ENCODE assay signal across 1 cellular context in the genomic region with DNA sequence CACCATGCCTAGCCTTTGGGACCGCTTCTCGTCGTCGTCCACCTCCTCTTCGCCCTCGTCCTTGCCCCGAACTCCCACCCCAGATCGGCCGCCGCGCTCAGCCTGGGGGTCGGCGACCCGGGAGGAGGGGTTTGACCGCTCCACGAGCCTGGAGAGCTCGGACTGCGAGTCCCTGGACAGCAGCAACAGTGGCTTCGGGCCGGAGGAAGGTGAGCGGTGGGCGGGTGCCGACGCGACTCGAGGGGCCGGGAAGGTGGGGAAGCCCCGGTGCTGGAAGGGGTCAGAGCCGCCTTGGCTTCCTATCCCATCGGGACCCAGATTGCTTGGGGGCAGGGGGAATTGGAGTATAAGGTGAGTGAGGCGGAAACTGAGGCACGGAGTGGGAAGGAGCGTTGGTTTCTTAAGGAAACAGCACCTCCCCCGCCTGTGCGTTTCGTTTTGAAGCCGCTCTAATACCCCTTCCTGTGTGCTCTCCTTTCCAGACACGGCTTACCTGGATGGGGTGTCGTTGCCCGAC.
TF ChIP-seq lines count a peak whose summit lies in the region.

No MANE protein-coding gene starts in this region.

TF ChIP-seq in K562, 482 proteins besides CTCF, POLR2A, EP300 and RAD21 (continued from another document and continues in another):
- TF ChIP-seq ETV1 (tag; conservative IDR thresholded peaks at IDR 0.05; ENCODE audit: low read depth) (no peak), POLR3A (IDR thresholded peaks at IDR 0.05; ENCODE audit: borderline replicate concordance, extremely low read depth, insufficient read depth, insufficient read length) (no peak), ZNF764 (CRISPR knock-in tag; IDR thresholded peaks at IDR 0.05; ENCODE audit: low read depth) (no peak), CXXC5 (CRISPR knock-in tag; IDR thresholded peaks at IDR 0.05) (no peak), PHF20 (IDR thresholded peaks at IDR 0.05; ENCODE audit: partially characterized antibody) (no peak), CBX3 (IDR thresholded peaks at IDR 0.05; ENCODE audit: borderline replicate concordance in 1 of 2, low read length in 2 of 2) (no peak), ZNF253 (CRISPR knock-in tag; conservative IDR thresholded peaks at IDR 0.05) (no peak), MBD2 (IDR thresholded peaks at IDR 0.05; ENCODE audit: borderline replicate concordance, low read depth) (no peak), PHF8 (IDR thresholded peaks at IDR 0.05; ENCODE audit: borderline replicate concordance, low read length) (no peak), HDAC3 (IDR thresholded peaks at IDR 0.05; ENCODE audit: borderline replicate concordance, partially characterized antibody) (no peak), ARNT (IDR thresholded peaks at IDR 0.05) (no peak), TCF7L2 (IDR thresholded peaks at IDR 0.05; ENCODE audit: low read depth, low read length) (no peak), GTF2E2 (tag; IDR thresholded peaks at IDR 0.05) (no peak; the same call in 1 of the 2 replicates), CBX1 (IDR thresholded peaks at IDR 0.05; ENCODE audit: low read depth) (no peak), YY1 (IDR thresholded peaks at IDR 0.05; ENCODE audit: borderline replicate concordance in 1 of 3, control insufficient read depth in 1 of 3, extremely low read depth in 1 of 3, insufficient read depth in 3 of 3, insufficient read length in 1 of 3, insufficient replicate concordance in 2 of 3, low read depth in 1 of 3, low read length in 2 of 3) (no peak), EP400 (IDR thresholded peaks at IDR 0.05) (no peak), RFX7 (CRISPR knock-in tag; IDR thresholded peaks at IDR 0.05) (no peak), TSC22D4 (tag; IDR thresholded peaks at IDR 0.05) (no peak), ZNF586 (CRISPR knock-in tag; conservative IDR thresholded peaks at IDR 0.05) (no peak), RAD51 (IDR thresholded peaks at IDR 0.05; ENCODE audit: borderline replicate concordance, low read depth) (no peak), BRD9 (IDR thresholded peaks at IDR 0.05; ENCODE audit: low read depth, partially characterized antibody) (no peak), GTF2F1 (IDR thresholded peaks at IDR 0.05; ENCODE audit: low read depth, low read length) (no peak), ZNF780A (CRISPR knock-in tag; IDR thresholded peaks at IDR 0.05) (peak; percentile 20; the same call in 1 of the 2 replicates), ETV5 (CRISPR knock-in tag; IDR thresholded peaks at IDR 0.05; ENCODE audit: low read depth) (no peak), PHB (CRISPR knock-in tag; IDR thresholded peaks at IDR 0.05) (0 out of 2 replicates have a peak, but pooled peaks have one; percentile 79), FOS (IDR thresholded peaks at IDR 0.05; ENCODE audit: extremely low read depth, insufficient read length) (no peak), ZBTB17 (CRISPR knock-in tag; IDR thresholded peaks at IDR 0.05) (peak; percentile 4; the same call in 1 of the 2 replicates), HMG20A (CRISPR knock-in tag; conservative IDR thresholded peaks at IDR 0.05) (no peak; the same call in 1 of the 2 replicates), STAT5A (IDR thresholded peaks at IDR 0.05; ENCODE audit: borderline replicate concordance, low read length) (no peak), CHD4 (IDR thresholded peaks at IDR 0.05; ENCODE audit: insufficient read depth, insufficient replicate concordance, low read depth, low read length, poor library complexity, severe bottlenecking) (no peak), STAT5B (CRISPR knock-in tag; IDR thresholded peaks at IDR 0.05) (no peak), RFX1 (IDR thresholded peaks at IDR 0.05) (no peak)
- TF ChIP-seq, protein P1, sequence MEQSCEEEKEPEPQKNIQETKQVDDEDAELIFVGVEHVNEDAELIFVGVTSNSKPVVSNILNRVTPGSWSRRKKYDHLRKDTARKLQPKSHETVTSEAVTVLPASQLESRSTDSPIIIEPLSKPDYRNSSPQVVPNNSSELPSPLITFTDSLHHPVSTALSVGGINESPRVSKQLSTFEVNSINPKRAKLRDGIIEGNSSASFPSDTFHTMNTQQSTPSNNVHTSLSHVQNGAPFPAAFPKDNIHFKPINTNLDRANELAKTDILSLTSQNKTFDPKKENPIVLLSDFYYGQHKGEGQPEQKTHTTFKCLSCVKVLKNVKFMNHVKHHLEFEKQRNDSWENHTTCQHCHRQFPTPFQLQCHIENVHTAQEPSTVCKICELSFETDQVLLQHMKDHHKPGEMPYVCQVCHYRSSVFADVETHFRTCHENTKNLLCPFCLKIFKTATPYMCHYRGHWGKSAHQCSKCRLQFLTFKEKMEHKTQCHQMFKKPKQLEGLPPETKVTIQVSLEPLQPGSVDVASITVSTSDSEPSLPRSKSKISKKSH (CRISPR knock-in tag; IDR thresholded peaks at IDR 0.05): no peak; the same call in 1 of the 2 replicates
- TF ChIP-seq, protein P2, sequence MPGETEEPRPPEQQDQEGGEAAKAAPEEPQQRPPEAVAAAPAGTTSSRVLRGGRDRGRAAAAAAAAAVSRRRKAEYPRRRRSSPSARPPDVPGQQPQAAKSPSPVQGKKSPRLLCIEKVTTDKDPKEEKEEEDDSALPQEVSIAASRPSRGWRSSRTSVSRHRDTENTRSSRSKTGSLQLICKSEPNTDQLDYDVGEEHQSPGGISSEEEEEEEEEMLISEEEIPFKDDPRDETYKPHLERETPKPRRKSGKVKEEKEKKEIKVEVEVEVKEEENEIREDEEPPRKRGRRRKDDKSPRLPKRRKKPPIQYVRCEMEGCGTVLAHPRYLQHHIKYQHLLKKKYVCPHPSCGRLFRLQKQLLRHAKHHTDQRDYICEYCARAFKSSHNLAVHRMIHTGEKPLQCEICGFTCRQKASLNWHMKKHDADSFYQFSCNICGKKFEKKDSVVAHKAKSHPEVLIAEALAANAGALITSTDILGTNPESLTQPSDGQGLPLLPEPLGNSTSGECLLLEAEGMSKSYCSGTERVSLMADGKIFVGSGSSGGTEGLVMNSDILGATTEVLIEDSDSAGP (CRISPR knock-in tag; IDR thresholded peaks at IDR 0.05): no peak
- TF ChIP-seq, protein P3, sequence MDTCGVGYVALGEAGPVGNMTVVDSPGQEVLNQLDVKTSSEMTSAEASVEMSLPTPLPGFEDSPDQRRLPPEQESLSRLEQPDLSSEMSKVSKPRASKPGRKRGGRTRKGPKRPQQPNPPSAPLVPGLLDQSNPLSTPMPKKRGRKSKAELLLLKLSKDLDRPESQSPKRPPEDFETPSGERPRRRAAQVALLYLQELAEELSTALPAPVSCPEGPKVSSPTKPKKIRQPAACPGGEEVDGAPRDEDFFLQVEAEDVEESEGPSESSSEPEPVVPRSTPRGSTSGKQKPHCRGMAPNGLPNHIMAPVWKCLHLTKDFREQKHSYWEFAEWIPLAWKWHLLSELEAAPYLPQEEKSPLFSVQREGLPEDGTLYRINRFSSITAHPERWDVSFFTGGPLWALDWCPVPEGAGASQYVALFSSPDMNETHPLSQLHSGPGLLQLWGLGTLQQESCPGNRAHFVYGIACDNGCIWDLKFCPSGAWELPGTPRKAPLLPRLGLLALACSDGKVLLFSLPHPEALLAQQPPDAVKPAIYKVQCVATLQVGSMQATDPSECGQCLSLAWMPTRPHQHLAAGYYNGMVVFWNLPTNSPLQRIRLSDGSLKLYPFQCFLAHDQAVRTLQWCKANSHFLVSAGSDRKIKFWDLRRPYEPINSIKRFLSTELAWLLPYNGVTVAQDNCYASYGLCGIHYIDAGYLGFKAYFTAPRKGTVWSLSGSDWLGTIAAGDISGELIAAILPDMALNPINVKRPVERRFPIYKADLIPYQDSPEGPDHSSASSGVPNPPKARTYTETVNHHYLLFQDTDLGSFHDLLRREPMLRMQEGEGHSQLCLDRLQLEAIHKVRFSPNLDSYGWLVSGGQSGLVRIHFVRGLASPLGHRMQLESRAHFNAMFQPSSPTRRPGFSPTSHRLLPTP (IDR thresholded peaks at IDR 0.05; ENCODE audit: borderline replicate concordance, extremely low read depth, insufficient read length): no peak
- TF ChIP-seq, protein P4, sequence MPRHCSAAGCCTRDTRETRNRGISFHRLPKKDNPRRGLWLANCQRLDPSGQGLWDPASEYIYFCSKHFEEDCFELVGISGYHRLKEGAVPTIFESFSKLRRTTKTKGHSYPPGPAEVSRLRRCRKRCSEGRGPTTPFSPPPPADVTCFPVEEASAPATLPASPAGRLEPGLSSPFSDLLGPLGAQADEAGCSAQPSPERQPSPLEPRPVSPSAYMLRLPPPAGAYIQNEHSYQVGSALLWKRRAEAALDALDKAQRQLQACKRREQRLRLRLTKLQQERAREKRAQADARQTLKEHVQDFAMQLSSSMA (CRISPR knock-in tag; IDR thresholded peaks at IDR 0.05): no peak
- TF ChIP-seq, protein P5, sequence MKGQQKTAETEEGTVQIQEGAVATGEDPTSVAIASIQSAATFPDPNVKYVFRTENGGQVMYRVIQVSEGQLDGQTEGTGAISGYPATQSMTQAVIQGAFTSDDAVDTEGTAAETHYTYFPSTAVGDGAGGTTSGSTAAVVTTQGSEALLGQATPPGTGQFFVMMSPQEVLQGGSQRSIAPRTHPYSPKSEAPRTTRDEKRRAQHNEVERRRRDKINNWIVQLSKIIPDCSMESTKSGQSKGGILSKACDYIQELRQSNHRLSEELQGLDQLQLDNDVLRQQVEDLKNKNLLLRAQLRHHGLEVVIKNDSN (CRISPR knock-in tag; IDR thresholded peaks at IDR 0.05): no peak
- TF ChIP-seq, protein P6, sequence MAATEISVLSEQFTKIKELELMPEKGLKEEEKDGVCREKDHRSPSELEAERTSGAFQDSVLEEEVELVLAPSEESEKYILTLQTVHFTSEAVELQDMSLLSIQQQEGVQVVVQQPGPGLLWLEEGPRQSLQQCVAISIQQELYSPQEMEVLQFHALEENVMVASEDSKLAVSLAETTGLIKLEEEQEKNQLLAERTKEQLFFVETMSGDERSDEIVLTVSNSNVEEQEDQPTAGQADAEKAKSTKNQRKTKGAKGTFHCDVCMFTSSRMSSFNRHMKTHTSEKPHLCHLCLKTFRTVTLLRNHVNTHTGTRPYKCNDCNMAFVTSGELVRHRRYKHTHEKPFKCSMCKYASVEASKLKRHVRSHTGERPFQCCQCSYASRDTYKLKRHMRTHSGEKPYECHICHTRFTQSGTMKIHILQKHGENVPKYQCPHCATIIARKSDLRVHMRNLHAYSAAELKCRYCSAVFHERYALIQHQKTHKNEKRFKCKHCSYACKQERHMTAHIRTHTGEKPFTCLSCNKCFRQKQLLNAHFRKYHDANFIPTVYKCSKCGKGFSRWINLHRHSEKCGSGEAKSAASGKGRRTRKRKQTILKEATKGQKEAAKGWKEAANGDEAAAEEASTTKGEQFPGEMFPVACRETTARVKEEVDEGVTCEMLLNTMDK (IDR thresholded peaks at IDR 0.05; ENCODE audit: borderline replicate concordance, insufficient read depth, low read depth, low read length, poor library complexity, severe bottlenecking): no peak
- TF ChIP-seq, protein P7, sequence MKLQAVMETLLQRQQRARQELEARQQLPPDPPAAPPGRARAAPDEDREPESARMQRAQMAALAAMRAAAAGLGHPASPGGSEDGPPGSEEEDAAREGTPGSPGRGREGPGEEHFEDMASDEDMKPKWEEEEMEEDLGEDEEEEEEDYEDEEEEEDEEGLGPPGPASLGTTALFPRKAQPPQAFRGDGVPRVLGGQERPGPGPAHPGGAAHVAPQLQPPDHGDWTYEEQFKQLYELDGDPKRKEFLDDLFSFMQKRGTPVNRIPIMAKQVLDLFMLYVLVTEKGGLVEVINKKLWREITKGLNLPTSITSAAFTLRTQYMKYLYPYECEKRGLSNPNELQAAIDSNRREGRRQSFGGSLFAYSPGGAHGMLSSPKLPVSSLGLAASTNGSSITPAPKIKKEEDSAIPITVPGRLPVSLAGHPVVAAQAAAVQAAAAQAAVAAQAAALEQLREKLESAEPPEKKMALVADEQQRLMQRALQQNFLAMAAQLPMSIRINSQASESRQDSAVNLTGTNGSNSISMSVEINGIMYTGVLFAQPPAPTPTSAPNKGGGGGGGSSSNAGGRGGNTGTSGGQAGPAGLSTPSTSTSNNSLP (IDR thresholded peaks at IDR 0.05; ENCODE audit: borderline replicate concordance, low read depth, low read length): no peak
- TF ChIP-seq, protein P8, sequence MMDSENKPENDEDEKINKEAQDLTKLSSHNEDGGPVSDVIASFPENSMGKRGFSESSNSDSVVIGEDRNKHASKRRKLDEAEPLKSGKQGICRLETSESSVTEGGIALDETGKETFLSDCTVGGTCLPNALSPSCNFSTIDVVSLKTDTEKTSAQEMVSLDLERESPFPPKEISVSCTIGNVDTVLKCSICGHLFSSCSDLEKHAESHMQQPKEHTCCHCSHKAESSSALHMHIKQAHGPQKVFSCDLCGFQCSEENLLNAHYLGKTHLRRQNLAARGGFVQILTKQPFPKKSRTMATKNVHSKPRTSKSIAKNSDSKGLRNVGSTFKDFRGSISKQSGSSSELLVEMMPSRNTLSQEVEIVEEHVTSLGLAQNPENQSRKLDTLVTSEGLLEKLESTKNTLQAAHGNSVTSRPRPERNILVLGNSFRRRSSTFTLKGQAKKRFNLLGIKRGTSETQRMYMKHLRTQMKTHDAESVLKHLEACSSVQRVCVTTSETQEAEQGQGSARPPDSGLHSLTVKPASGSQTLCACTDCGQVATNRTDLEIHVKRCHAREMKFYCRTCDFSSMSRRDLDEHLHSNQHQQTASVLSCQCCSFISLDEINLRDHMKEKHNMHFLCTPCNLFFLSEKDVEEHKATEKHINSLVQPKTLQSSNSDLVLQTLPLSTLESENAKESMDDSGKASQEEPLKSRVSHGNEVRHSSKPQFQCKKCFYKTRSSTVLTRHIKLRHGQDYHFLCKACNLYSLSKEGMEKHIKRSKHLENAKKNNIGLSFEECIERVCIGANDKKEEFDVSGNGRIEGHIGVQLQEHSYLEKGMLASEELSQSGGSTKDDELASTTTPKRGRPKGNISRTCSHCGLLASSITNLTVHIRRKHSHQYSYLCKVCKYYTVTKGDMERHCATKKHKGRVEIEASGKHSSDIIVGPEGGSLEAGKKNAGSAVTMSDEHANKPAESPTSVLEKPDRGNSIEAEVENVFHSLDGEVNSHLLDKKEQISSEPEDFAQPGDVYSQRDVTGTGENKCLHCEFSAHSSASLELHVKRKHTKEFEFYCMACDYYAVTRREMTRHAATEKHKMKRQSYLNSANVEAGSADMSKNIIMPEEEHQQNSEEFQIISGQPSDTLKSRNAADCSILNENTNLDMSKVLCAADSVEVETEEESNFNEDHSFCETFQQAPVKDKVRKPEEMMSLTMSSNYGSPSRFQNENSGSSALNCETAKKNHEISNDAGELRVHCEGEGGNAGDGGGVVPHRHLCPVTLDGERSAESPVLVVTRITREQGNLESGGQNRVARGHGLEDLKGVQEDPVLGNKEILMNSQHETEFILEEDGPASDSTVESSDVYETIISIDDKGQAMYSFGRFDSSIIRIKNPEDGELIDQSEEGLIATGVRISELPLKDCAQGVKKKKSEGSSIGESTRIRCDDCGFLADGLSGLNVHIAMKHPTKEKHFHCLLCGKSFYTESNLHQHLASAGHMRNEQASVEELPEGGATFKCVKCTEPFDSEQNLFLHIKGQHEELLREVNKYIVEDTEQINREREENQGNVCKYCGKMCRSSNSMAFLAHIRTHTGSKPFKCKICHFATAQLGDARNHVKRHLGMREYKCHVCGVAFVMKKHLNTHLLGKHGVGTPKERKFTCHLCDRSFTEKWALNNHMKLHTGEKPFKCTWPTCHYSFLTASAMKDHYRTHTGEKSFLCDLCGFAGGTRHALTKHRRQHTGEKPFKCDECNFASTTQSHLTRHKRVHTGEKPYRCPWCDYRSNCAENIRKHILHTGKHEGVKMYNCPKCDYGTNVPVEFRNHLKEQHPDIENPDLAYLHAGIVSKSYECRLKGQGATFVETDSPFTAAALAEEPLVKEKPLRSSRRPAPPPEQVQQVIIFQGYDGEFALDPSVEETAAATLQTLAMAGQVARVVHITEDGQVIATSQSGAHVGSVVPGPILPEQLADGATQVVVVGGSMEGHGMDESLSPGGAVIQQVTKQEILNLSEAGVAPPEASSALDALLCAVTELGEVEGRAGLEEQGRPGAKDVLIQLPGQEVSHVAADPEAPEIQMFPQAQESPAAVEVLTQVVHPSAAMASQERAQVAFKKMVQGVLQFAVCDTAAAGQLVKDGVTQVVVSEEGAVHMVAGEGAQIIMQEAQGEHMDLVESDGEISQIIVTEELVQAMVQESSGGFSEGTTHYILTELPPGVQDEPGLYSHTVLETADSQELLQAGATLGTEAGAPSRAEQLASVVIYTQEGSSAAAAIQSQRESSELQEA (IDR thresholded peaks at IDR 0.05; ENCODE audit: low read depth): no peak; the same call in 1 of the 2 replicates
